Comparison of ENCODE assay signal across 1 cellular context in genomic region chr5:177370488-177371119, GRCh38.
TF ChIP-seq lines count a peak whose summit lies in the region.

No MANE protein-coding gene starts in this region.

TF ChIP-seq in HEK293, 187 proteins besides CTCF, POLR2A, EP300 and RAD21 (continued from another document and continues in another):
- TF ChIP-seq ZNF174 (tag by site-specific recombination; IDR thresholded peaks at IDR 0.05) (no peak), ZBTB21 (tag by site-specific recombination; IDR thresholded peaks at IDR 0.05) (no peak), ZNF16 (tag by site-specific recombination; IDR thresholded peaks at IDR 0.05; ENCODE audit: low read depth) (no peak), ZNF639 (tag by site-specific recombination; IDR thresholded peaks at IDR 0.05) (no peak), ZNF521 (tag by site-specific recombination; IDR thresholded peaks at IDR 0.05) (no peak), GLI4 (tag by site-specific recombination; IDR thresholded peaks at IDR 0.05) (no peak), SP7 (tag by site-specific recombination; IDR thresholded peaks at IDR 0.05) (0 out of 2 replicates have a peak, but pooled peaks have one; percentile 27), ZNF211 (tag by site-specific recombination; IDR thresholded peaks at IDR 0.05; ENCODE audit: low read depth) (no peak), HOXD13 (CRISPR knock-in tag; IDR thresholded peaks at IDR 0.05; ENCODE audit: borderline replicate concordance) (no peak), ZBTB17 (tag by site-specific recombination; IDR thresholded peaks at IDR 0.05) (no peak), ZSCAN30 (tag by site-specific recombination; IDR thresholded peaks at IDR 0.05) (0 out of 2 replicates have a peak, but pooled peaks have one; percentile 22), KLF7 (tag by site-specific recombination; IDR thresholded peaks at IDR 0.05; ENCODE audit: borderline replicate concordance) (no peak), ZNF335 (tag by site-specific recombination; conservative IDR thresholded peaks at IDR 0.05) (peak; percentile 88), ZNF701 (tag by site-specific recombination; IDR thresholded peaks at IDR 0.05) (no peak), TCF7L2 (IDR thresholded peaks at IDR 0.05; ENCODE audit: borderline replicate concordance, low read depth, low read length) (no peak), ZNF362 (tag by site-specific recombination; IDR thresholded peaks at IDR 0.05) (no peak), EGR2 (tag by site-specific recombination; IDR thresholded peaks at IDR 0.05; ENCODE audit: low read depth) (no peak), ZNF341 (tag by site-specific recombination; IDR thresholded peaks at IDR 0.05; ENCODE audit: low read depth) (no peak), ZNF837 (tag by site-specific recombination; IDR thresholded peaks at IDR 0.05) (no peak), ZNF37A (tag by site-specific recombination; IDR thresholded peaks at IDR 0.05) (no peak), ZNF112 (tag by site-specific recombination; IDR thresholded peaks at IDR 0.05) (no peak), ZNF514 (tag by site-specific recombination; IDR thresholded peaks at IDR 0.05) (no peak), ZNF518A (tag by site-specific recombination; conservative IDR thresholded peaks at IDR 0.05; ENCODE audit: low read depth) (no peak), ZNF24 (tag by site-specific recombination; IDR thresholded peaks at IDR 0.05) (no peak), ZNF571 (tag by site-specific recombination; IDR thresholded peaks at IDR 0.05) (no peak), ZNF292 (tag by site-specific recombination; IDR thresholded peaks at IDR 0.05; ENCODE audit: borderline replicate concordance, low read depth) (no peak), ZNF747 (tag by site-specific recombination; IDR thresholded peaks at IDR 0.05) (no peak), ZNF660 (tag by site-specific recombination; IDR thresholded peaks at IDR 0.05) (peak; percentile 74; the same call in 1 of the 2 replicates), HOXA7 (CRISPR knock-in tag; IDR thresholded peaks at IDR 0.05; ENCODE audit: borderline replicate concordance) (no peak), PRDM10 (tag by site-specific recombination; IDR thresholded peaks at IDR 0.05) (no peak), ZNF366 (tag by site-specific recombination; conservative IDR thresholded peaks at IDR 0.05) (no peak), ZNF530 (tag by site-specific recombination; IDR thresholded peaks at IDR 0.05; ENCODE audit: low read depth) (no peak), ZNF132 (tag by site-specific recombination; IDR thresholded peaks at IDR 0.05; ENCODE audit: borderline replicate concordance) (no peak), YY1 (tag by site-specific recombination; IDR thresholded peaks at IDR 0.05) (no peak), ZNF302 (tag by site-specific recombination; IDR thresholded peaks at IDR 0.05; ENCODE audit: low read depth) (no peak), ZNF175 (tag by site-specific recombination; IDR thresholded peaks at IDR 0.05) (no peak), ZNF146 (tag by site-specific recombination; IDR thresholded peaks at IDR 0.05) (no peak), ZNF610 (tag by site-specific recombination; IDR thresholded peaks at IDR 0.05; ENCODE audit: borderline replicate concordance) (no peak), PBX3 (CRISPR knock-in tag; IDR thresholded peaks at IDR 0.05) (no peak), ZNF501 (tag by site-specific recombination; IDR thresholded peaks at IDR 0.05) (no peak), ZNF138 (tag by site-specific recombination; IDR thresholded peaks at IDR 0.05; ENCODE audit: borderline replicate concordance) (no peak), ZFHX2 (tag by site-specific recombination; conservative IDR thresholded peaks at IDR 0.05) (no peak)
- TF ChIP-seq, protein P1, sequence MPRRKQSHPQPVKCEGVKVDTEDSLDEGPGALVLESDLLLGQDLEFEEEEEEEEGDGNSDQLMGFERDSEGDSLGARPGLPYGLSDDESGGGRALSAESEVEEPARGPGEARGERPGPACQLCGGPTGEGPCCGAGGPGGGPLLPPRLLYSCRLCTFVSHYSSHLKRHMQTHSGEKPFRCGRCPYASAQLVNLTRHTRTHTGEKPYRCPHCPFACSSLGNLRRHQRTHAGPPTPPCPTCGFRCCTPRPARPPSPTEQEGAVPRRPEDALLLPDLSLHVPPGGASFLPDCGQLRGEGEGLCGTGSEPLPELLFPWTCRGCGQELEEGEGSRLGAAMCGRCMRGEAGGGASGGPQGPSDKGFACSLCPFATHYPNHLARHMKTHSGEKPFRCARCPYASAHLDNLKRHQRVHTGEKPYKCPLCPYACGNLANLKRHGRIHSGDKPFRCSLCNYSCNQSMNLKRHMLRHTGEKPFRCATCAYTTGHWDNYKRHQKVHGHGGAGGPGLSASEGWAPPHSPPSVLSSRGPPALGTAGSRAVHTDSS (tag by site-specific recombination; IDR thresholded peaks at IDR 0.05), result no peak
- TF ChIP-seq, protein P2, sequence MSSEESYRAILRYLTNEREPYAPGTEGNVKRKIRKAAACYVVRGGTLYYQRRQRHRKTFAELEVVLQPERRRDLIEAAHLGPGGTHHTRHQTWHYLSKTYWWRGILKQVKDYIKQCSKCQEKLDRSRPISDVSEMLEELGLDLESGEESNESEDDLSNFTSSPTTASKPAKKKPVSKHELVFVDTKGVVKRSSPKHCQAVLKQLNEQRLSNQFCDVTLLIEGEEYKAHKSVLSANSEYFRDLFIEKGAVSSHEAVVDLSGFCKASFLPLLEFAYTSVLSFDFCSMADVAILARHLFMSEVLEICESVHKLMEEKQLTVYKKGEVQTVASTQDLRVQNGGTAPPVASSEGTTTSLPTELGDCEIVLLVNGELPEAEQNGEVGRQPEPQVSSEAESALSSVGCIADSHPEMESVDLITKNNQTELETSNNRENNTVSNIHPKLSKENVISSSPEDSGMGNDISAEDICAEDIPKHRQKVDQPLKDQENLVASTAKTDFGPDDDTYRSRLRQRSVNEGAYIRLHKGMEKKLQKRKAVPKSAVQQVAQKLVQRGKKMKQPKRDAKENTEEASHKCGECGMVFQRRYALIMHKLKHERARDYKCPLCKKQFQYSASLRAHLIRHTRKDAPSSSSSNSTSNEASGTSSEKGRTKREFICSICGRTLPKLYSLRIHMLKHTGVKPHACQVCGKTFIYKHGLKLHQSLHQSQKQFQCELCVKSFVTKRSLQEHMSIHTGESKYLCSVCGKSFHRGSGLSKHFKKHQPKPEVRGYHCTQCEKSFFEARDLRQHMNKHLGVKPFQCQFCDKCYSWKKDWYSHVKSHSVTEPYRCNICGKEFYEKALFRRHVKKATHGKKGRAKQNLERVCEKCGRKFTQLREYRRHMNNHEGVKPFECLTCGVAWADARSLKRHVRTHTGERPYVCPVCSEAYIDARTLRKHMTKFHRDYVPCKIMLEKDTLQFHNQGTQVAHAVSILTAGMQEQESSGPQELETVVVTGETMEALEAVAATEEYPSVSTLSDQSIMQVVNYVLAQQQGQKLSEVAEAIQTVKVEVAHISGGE (tag by site-specific recombination; conservative IDR thresholded peaks at IDR 0.05; ENCODE audit: low read depth), result peak; percentile 75
- TF ChIP-seq, protein P3, sequence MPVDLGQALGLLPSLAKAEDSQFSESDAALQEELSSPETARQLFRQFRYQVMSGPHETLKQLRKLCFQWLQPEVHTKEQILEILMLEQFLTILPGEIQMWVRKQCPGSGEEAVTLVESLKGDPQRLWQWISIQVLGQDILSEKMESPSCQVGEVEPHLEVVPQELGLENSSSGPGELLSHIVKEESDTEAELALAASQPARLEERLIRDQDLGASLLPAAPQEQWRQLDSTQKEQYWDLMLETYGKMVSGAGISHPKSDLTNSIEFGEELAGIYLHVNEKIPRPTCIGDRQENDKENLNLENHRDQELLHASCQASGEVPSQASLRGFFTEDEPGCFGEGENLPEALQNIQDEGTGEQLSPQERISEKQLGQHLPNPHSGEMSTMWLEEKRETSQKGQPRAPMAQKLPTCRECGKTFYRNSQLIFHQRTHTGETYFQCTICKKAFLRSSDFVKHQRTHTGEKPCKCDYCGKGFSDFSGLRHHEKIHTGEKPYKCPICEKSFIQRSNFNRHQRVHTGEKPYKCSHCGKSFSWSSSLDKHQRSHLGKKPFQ (tag by site-specific recombination; IDR thresholded peaks at IDR 0.05), result no peak
